Comparison of ENCODE assay signal across 8 cellular contexts in the genomic region with DNA sequence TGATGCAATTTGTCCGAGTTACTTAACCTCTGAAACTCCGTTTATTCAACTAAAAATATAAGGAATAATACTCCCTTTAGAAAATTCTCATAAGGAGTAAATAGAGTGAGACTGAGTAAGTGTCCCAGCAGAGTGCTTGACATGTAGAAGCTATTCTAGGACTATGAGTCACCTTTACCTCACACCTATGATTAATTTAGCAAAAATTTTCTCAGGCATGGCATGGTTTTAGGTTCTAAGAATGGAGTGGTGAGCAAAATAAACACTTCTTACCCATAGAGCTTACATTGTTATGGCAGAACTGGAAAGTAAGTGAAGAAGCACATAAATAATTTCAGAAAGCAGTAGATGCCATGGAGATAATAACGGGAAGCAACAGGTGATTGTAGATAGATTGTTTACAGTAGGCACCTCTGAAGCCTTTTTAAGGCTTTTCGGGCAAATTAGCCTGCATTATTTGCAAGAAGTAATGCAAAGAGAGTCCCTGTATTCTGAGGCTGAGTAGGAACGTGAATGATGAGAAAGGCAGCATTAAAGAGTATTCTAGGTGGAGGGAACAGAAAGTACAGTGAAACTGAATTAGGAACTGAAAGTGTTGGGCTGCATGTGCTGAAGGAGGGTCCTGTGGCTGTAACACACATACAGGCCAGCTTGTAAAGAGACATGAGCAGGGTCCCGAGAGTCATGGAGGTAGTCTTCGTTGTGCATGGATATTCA.
DNase-seq lines count a peak whose midpoint lies in the region; ATAC-seq and TF ChIP-seq lines count a peak whose summit lies in the region.

No MANE protein-coding gene starts in this region.

- peak; percentile 73 for DNase-seq in AG04449 (ENCODE audit: low read depth, low spot score)
- peak; percentile 38 for DNase-seq in NOMO-1 treated with dmso at 0.1 percent for 144 hours (lab: John Stamatoyannopoulos, UW; ENCODE audit: unreplicated experiment)
- DNase-seq in suprapubic skin (ENCODE audit: low spot score in 2 of 2) = no peak
- DNase-seq in COR-L47 (lab: John Stamatoyannopoulos, UW) = no peak
- DNase-seq in activated CD4-positive, alpha-beta T cell treated with anti-CD3 and anti-CD28 coated beads for 4 hours = no peak

- no peak for TF ChIP-seq POLR2A in gastroesophageal sphincter (IDR thresholded peaks at IDR 0.05)
- no peak for TF ChIP-seq POLR2A in suprapubic skin (IDR thresholded peaks at IDR 0.05)

- no peak for TF ChIP-seq EP300 in gastroesophageal sphincter (IDR thresholded peaks at IDR 0.05)
- no peak for TF ChIP-seq EP300 in suprapubic skin (IDR thresholded peaks at IDR 0.05)

- CTCF ChIA-PET in AG04449 (lab: Yijun Ruan, JAX) = no interaction called here

- H3K36me3 ChIP-seq in gastroesophageal sphincter (no peaks in the 10 kb centered on the region), suprapubic skin (no peaks in the 10 kb centered on the region)

- H3K27me3 ChIP-seq in gastroesophageal sphincter = no peaks in the 10 kb centered on the region
- no peaks in the 10 kb centered on the region for H3K27me3 ChIP-seq in suprapubic skin

- 52 to 55% methylated on average over 7 of the region's 7 CpGs for WGBS in gastroesophageal sphincter (ENCODE audit: low coverage in 1 of 2), 2 donors
- 83% methylated on average over 7 of the region's 7 CpGs for WGBS in suprapubic skin

- H3K4me3 ChIP-seq in AG04449 (ENCODE audit: low read depth, low read length) = no peak overlapping the region
- H3K4me3 ChIP-seq in gastroesophageal sphincter = no peak overlapping the region
- no peak overlapping the region for H3K4me3 ChIP-seq in suprapubic skin

- ATAC-seq in GM18867 (IDR thresholded peaks at IDR 0.05; ENCODE audit: unreplicated experiment) (peak; percentile 98), HG02973 (IDR thresholded peaks at IDR 0.05; ENCODE audit: unreplicated experiment) (peak; percentile 98), gastroesophageal sphincter (peak; percentile 75)

- POLR2A ChIA-PET in AG04449 (lab: Yijun Ruan, JAX) = no interaction called here

- TF ChIP-seq CTCF in AG04449 (IDR thresholded peaks at IDR 0.05; ENCODE audit: insufficient read depth, low read length, missing control alignments) = no peak
- TF ChIP-seq CTCF in gastroesophageal sphincter (IDR thresholded peaks at IDR 0.05) = no peak
- no peak for TF ChIP-seq CTCF in suprapubic skin (IDR thresholded peaks at IDR 0.05)

- H3K4me1 ChIP-seq in gastroesophageal sphincter = peaks cover 0 to 32% (median 3%) of the 10 kb centered on the region in 3 donors
- no peaks in the 10 kb centered on the region for H3K4me1 ChIP-seq in suprapubic skin

- H3K9me3 ChIP-seq in gastroesophageal sphincter (no peaks in the 10 kb centered on the region), suprapubic skin (no peaks in the 10 kb centered on the region)

- peak overlapping the region in 3 of 4 donors; percentile 62 to 72 (median 71) for H3K27ac ChIP-seq in gastroesophageal sphincter
- no peak overlapping the region for H3K27ac ChIP-seq in suprapubic skin

Comparison
In these comparisons a context has a peak if more than half of its experiments do, and no peak if none do; other contexts are left out.
1. DNase-seq: peak in AG04449 (single experiment) and NOMO-1 treated with dmso at 0.1 percent for 144 hours (single experiment); none in suprapubic skin (0 of 2), COR-L47 (single experiment) and activated CD4-positive, alpha-beta T cell treated with anti-CD3 and anti-CD28 coated beads for 4 hours (0 of 2).
2. Peak in every context shown above with its lines, with median percentiles within 50 percentile points of each other: ATAC-seq.